Comparison of ENCODE assay signal across 1 cellular context in genomic region chr22:35377735-35378134, GRCh38.
TF ChIP-seq lines count a peak whose summit lies in the region.

No MANE protein-coding gene starts in this region.

TF ChIP-seq in endothelial cell of umbilical vein, 7 proteins besides CTCF, POLR2A, EP300 and RAD21 (continued from another document):
- TF ChIP-seq FOS (IDR thresholded peaks at IDR 0.05; ENCODE audit: borderline replicate concordance, insufficient read depth, low read length), result no peak
- no peak for TF ChIP-seq POLR2AphosphoS5 (IDR thresholded peaks at IDR 0.05; ENCODE audit: insufficient read depth, low read depth, low read length)
- TF ChIP-seq EZH2 (IDR thresholded peaks at IDR 0.05; ENCODE audit: borderline replicate concordance, low read depth, low read length, severe bottlenecking), result no peak
- no peak for TF ChIP-seq GATA2 (IDR thresholded peaks at IDR 0.05; ENCODE audit: insufficient read depth, insufficient read length, low read depth, low read length)
- TF ChIP-seq JUN (IDR thresholded peaks at IDR 0.05; ENCODE audit: borderline replicate concordance, insufficient read depth, insufficient read length, low read depth), result no peak
